ENCODE assay signal across 23 cellular contexts in genomic region chr6:836276-836853, GRCh38.
DNase-seq lines count a peak whose midpoint lies in the region; ATAC-seq and TF ChIP-seq lines count a peak whose summit lies in the region.
"Had no signal": no experiment of that assay in that cellular context is flagged by ENCODE, and none has a peak within 500 bp of the region (broad histone marks: within the 10 kb centered on the region; RNA-seq: fewer than 3 reads in every experiment).

No MANE protein-coding gene starts in this region.

- H3K27me3 ChIP-seq in breast epithelium (no peaks in the 10 kb centered on the region), hepatocyte (no peaks in the 10 kb centered on the region)
- H3K27me3 ChIP-seq: MG63, ovary, testis had no signal

- H3K79me2 ChIP-seq in hepatocyte: no peaks in the 10 kb centered on the region

- peaks cover 20% of the 10 kb centered on the region for H3K4me1 Mint-ChIP-seq in MCF 10A (ENCODE audit: insufficient read depth, unreplicated experiment)
- H3K4me1 Mint-ChIP-seq in WTC11: peaks cover 9% of the 10 kb centered on the region
- H3K4me1 Mint-ChIP-seq in effector memory CD8-positive, alpha-beta T cell (ENCODE audit: low read depth in 2 of 2): no peaks in the 10 kb centered on the region
- H3K4me1 Mint-ChIP-seq: activated naive CD8-positive, alpha-beta T cell treated with anti-CD3 and anti-CD28 coated beads, Interleukin-2, amount 10 ng/mL, durations not matched to agents 7 days and 5 days had no signal

- peaks cover 0 to 6% of the 10 kb centered on the region in 2 donors for H3K9me3 ChIP-seq in breast epithelium
- no peaks in the 10 kb centered on the region for H3K9me3 ChIP-seq in hepatocyte (ENCODE audit: low read depth)
- H3K9me3 ChIP-seq: lower lobe of right lung, MG63, ovary, testis had no signal

- no peak for TF ChIP-seq CTCF in MCF 10A (IDR thresholded peaks at IDR 0.05; ENCODE audit: unreplicated experiment)
- TF ChIP-seq CTCF in breast epithelium (IDR thresholded peaks at IDR 0.05): no peak
- no peak for TF ChIP-seq CTCF in WTC11 (IDR thresholded peaks at IDR 0.05)
- no peak for TF ChIP-seq CTCF in hepatocyte (IDR thresholded peaks at IDR 0.05; ENCODE audit: poor library complexity)

- peaks cover 16% of the 10 kb centered on the region for H3K9me3 Mint-ChIP-seq in MCF 10A (ENCODE audit: unreplicated experiment)
- H3K9me3 Mint-ChIP-seq in WTC11: peaks cover 41% of the 10 kb centered on the region
- H3K9me3 Mint-ChIP-seq in effector memory CD8-positive, alpha-beta T cell: peaks cover 5 to 13% of the 10 kb centered on the region in 2 donors

- H3K4me3 Mint-ChIP-seq in MCF 10A (ENCODE audit: unreplicated experiment) (no peak overlapping the region), WTC11 (no peak overlapping the region)
- no peak overlapping the region for H3K4me3 Mint-ChIP-seq in effector memory CD8-positive, alpha-beta T cell
- H3K4me3 Mint-ChIP-seq: activated naive CD8-positive, alpha-beta T cell treated with anti-CD3 and anti-CD28 coated beads, Interleukin-2, amount 10 ng/mL, durations not matched to agents 7 days and 5 days; brain had no signal

- CTCF ChIA-PET in MCF 10A (lab: Yijun Ruan, JAX) (interaction anchor here (0.7 to 1.4 kb wide), 3 partner anchors 18 to 600 kb away, joined by 3 to 4 read pairs (median 3); no protein-coding TSS in a partner anchor), WTC11 (lab: Charles Lee) (no interaction called here)

- intact Hi-C loops in MCF 10A (cut with micrococcal nuclease) (no loop called here), breast epithelium (cut with DNase I; ENCODE audit: low total_unique reads) (no loop called here)

- DNase-seq in MCF 10A (ENCODE audit: unreplicated experiment) (peak; percentile 53), breast epithelium (ENCODE audit: low spot score in 2 of 2) (no peak), WTC11 (ENCODE audit: low spot score) (no peak), hepatocyte (ENCODE audit: low spot score) (no peak), NCI-H2107 treated with DMSO at 0.1 percent for 48 hours (lab: John Stamatoyannopoulos, UW; ENCODE audit: unreplicated experiment) (no peak), GM03348 (ENCODE audit: low spot score) (no peak)
- no peak for DNase-seq in effector memory CD8-positive, alpha-beta T cell
- DNase-seq in stimulated activated CD4-positive, alpha-beta T cell treated with anti-CD3 and anti-CD28 coated beads, Interleukin-2, amount 100 ng/mL, for 24 hours: no peak
- DNase-seq: 8988T; activated naive CD8-positive, alpha-beta T cell treated with anti-CD3 and anti-CD28 coated beads, Interleukin-2, amount 10 ng/mL, durations not matched to agents 7 days and 5 days; DMS 273 treated with DMSO at 0.1 percent for 48 hours; GDM1; lower lobe of right lung; MG63; NCI-H187 treated with DMSO at 0.1 percent for 48 hours; NCI-H446 treated with DMSO at 0.1 percent for 48 hours; ovary; SHP77 treated with DMSO at 0.1 percent for 48 hours; T-helper 9 cell; testis had no signal

- ATAC-seq in WTC11: no peak
- no peak for ATAC-seq in effector memory CD8-positive, alpha-beta T cell (replicated peaks)
- ATAC-seq: activated CD4-positive, CD25-positive, alpha-beta regulatory T cell treated with anti-CD3 and anti-CD28 coated beads, Interleukin-2, amount 50 U/mL, for 24 hours; lower lobe of right lung had no signal

- POLR2A ChIA-PET in MCF 10A (lab: Yijun Ruan, JAX) (interaction anchor here (0.8 to 1.2 kb wide), 3 partner anchors 18 to 489 kb away, joined by 3 to 5 read pairs (median 4); no protein-coding TSS in a partner anchor), WTC11 (lab: Charles Lee) (no interaction called here)

- H3K36me3 Mint-ChIP-seq in MCF 10A (ENCODE audit: insufficient read depth, unreplicated experiment) (no peaks in the 10 kb centered on the region), WTC11 (peaks cover 23% of the 10 kb centered on the region)
- H3K36me3 Mint-ChIP-seq in effector memory CD8-positive, alpha-beta T cell (ENCODE audit: insufficient read depth): no peaks in the 10 kb centered on the region
- H3K36me3 Mint-ChIP-seq: brain had no signal

- no TSS peak for BruUV-seq in MCF 10A (replicated peaks; lab: Mats Ljungman, UMichigan)

- 80% methylated on average over 2 of the region's 2 CpGs for whole genome bisulfite sequencing in hepatocyte (ENCODE audit: low lambda C conversion rate, missing lambda C conversion rate)

- no peaks in the 10 kb centered on the region for H3K4me1 ChIP-seq in breast epithelium
- H3K4me1 ChIP-seq in hepatocyte (ENCODE audit: insufficient read depth): peaks cover 28% of the 10 kb centered on the region
- H3K4me1 ChIP-seq: lower lobe of right lung, testis had no signal

- no peak overlapping the region for H2AFZ ChIP-seq in hepatocyte

- H3K4me3 ChIP-seq in breast epithelium: no peak overlapping the region
- no peak overlapping the region for H3K4me3 ChIP-seq in hepatocyte
- H3K4me3 ChIP-seq: lower lobe of right lung, MG63, ovary, testis had no signal

- H3K9me2 ChIP-seq in hepatocyte (replicated peaks; ENCODE audit: insufficient read depth): no peaks in the 10 kb centered on the region

- H3K27me3 Mint-ChIP-seq in MCF 10A (ENCODE audit: insufficient read depth, unreplicated experiment) (no peaks in the 10 kb centered on the region), WTC11 (ENCODE audit: low read depth) (no peaks in the 10 kb centered on the region)
- H3K27me3 Mint-ChIP-seq in effector memory CD8-positive, alpha-beta T cell: peaks cover 30 to 41% of the 10 kb centered on the region in 2 donors

- peak overlapping the region; percentile 13 for H3K4me2 ChIP-seq in hepatocyte

- no peaks in the 10 kb centered on the region for H3K36me3 ChIP-seq in breast epithelium
- no peaks in the 10 kb centered on the region for H3K36me3 ChIP-seq in hepatocyte (replicated peaks; ENCODE audit: insufficient read depth, low read depth)
- H3K36me3 ChIP-seq: lower lobe of right lung, MG63, ovary had no signal

- no peak for TF ChIP-seq POLR2A in breast epithelium (IDR thresholded peaks at IDR 0.05)

- no peaks in the 10 kb centered on the region for H4K20me1 ChIP-seq in hepatocyte (ENCODE audit: insufficient read depth, poor library complexity, severe bottlenecking)

- H3K27ac Mint-ChIP-seq in MCF 10A (ENCODE audit: low read depth, unreplicated experiment) (peak overlapping the region; percentile 18), WTC11 (no peak overlapping the region)
- H3K27ac Mint-ChIP-seq in effector memory CD8-positive, alpha-beta T cell: no peak overlapping the region
- H3K27ac Mint-ChIP-seq: activated naive CD8-positive, alpha-beta T cell treated with anti-CD3 and anti-CD28 coated beads, Interleukin-2, amount 10 ng/mL, durations not matched to agents 7 days and 5 days had no signal

- H3K27ac ChIP-seq in breast epithelium (no peak overlapping the region), hepatocyte (peak overlapping the region; percentile 73)
- H3K27ac ChIP-seq: C4-2B, lower lobe of right lung, ovary, testis had no signal

TF ChIP-seq in WTC11, 78 proteins besides CTCF, POLR2A, EP300 and RAD21:
- no peak for TF ChIP-seq IRF1 (CRISPR knock-in tag; IDR thresholded peaks at IDR 0.05)
- no peak for TF ChIP-seq ATF2 (CRISPR knock-in tag; IDR thresholded peaks at IDR 0.05; ENCODE audit: borderline replicate concordance, low read depth)
- TF ChIP-seq GABPB1 (CRISPR knock-in tag; IDR thresholded peaks at IDR 0.05): peak; percentile 34; the same call in 1 of the 2 replicates
- TF ChIP-seq, protein P1, sequence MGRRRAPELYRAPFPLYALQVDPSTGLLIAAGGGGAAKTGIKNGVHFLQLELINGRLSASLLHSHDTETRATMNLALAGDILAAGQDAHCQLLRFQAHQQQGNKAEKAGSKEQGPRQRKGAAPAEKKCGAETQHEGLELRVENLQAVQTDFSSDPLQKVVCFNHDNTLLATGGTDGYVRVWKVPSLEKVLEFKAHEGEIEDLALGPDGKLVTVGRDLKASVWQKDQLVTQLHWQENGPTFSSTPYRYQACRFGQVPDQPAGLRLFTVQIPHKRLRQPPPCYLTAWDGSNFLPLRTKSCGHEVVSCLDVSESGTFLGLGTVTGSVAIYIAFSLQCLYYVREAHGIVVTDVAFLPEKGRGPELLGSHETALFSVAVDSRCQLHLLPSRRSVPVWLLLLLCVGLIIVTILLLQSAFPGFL (CRISPR knock-in tag; IDR thresholded peaks at IDR 0.05; ENCODE audit: borderline replicate concordance): no peak
